ENCODE assay signal across 1 cellular context in genomic region chr12:119938049-119938667, GRCh38.
TF ChIP-seq lines count a peak whose summit lies in the region.

No MANE protein-coding gene starts in this region.

TF ChIP-seq in WTC11, 78 proteins besides CTCF, POLR2A, EP300 and RAD21 (continued from another document):
- TF ChIP-seq, protein P1, sequence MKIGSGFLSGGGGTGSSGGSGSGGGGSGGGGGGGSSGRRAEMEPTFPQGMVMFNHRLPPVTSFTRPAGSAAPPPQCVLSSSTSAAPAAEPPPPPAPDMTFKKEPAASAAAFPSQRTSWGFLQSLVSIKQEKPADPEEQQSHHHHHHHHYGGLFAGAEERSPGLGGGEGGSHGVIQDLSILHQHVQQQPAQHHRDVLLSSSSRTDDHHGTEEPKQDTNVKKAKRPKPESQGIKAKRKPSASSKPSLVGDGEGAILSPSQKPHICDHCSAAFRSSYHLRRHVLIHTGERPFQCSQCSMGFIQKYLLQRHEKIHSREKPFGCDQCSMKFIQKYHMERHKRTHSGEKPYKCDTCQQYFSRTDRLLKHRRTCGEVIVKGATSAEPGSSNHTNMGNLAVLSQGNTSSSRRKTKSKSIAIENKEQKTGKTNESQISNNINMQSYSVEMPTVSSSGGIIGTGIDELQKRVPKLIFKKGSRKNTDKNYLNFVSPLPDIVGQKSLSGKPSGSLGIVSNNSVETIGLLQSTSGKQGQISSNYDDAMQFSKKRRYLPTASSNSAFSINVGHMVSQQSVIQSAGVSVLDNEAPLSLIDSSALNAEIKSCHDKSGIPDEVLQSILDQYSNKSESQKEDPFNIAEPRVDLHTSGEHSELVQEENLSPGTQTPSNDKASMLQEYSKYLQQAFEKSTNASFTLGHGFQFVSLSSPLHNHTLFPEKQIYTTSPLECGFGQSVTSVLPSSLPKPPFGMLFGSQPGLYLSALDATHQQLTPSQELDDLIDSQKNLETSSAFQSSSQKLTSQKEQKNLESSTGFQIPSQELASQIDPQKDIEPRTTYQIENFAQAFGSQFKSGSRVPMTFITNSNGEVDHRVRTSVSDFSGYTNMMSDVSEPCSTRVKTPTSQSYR (CRISPR knock-in tag; IDR thresholded peaks at IDR 0.05): no peak
